Comparison of ENCODE assay signal across 8 cellular contexts in the genomic region with DNA sequence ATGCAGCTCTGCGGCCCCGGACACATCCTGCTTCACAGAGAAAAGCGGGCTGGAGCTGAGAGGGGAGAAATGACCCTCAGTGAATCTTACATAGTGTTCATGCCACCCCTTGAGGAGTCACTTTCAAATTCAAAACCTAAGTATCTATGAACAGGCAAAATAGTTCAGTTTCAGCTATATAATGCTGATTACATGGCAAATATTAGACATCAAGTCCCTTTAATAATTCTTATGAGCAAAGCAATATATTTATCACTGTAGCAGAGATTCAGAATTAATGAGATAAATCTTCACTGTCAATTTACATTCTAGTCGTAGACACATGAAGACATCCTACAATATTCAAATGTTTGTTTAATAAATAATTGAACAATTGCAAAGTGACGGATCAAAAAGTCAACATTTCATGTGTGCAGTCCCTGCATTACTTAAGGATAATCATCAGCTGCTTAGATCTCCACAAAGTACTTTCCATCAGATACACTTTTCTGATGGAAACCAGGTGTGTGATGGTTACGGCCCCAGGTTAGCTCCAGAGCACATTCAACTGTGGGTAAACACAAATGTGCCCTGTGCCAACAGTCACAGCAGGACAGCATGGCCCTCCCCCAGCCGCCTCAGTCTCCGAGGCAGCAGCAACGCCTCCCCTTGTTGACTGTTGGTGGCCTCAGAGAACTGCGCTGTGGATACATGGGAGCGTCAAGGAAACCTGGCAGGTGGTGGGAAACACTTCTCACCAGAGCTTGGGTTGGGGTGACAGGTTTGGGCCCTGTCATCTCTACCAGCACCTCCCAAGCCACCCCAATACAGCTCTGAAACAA. TPM values are rescaled to one million over a fixed set of nuclear protein-coding genes. Genes with fewer than 3 reads are reported as not detected.
DNase-seq lines count a peak whose midpoint lies in the region; ATAC-seq and TF ChIP-seq lines count a peak whose summit lies in the region.

No MANE protein-coding gene starts in this region.

- H3K9ac ChIP-seq in neural cell (ENCODE audit: low read length), result no peak overlapping the region

- no peaks in the 10 kb centered on the region for H4K20me1 ChIP-seq in neural cell (ENCODE audit: insufficient read depth)

- intact Hi-C loops in Calu3 (cut with micrococcal nuclease; ENCODE audit: unreplicated experiment), result no loop called here

- H3K4me1 Mint-ChIP-seq in Calu3 (ENCODE audit: low read depth, unreplicated experiment), result no peaks in the 10 kb centered on the region

- H3K4me3 Mint-ChIP-seq in Calu3 (ENCODE audit: low read depth, unreplicated experiment), result peak overlapping the region; percentile 34

- H3K27ac ChIP-seq in caudate nucleus (ENCODE audit: low read depth, low read length), result peak overlapping the region; percentile 88
- H3K27ac ChIP-seq in neural cell (ENCODE audit: low read length), result no peak overlapping the region

- TF ChIP-seq EP300 in neural cell (conservative IDR thresholded peaks at IDR 0.05; ENCODE audit: poor library complexity, severe bottlenecking), result no peak

- peak overlapping the region; percentile 64 for H3K4me3 ChIP-seq in neural cell (ENCODE audit: low read length)

- H2AFZ ChIP-seq in neural cell (ENCODE audit: low read depth, low read length), result no peak overlapping the region

- peaks cover 43% of the 10 kb centered on the region for H3K27me3 Mint-ChIP-seq in Calu3 (ENCODE audit: unreplicated experiment)

- ATAC-seq in HG02840 (IDR thresholded peaks at IDR 0.05; ENCODE audit: low FRiP score, unreplicated experiment) (no peak), HG03571 (IDR thresholded peaks at IDR 0.05; ENCODE audit: unreplicated experiment) (no peak)

- peaks cover 51% of the 10 kb centered on the region for H3K27me3 ChIP-seq in neural cell (ENCODE audit: insufficient read depth, low read depth, low read length)

- BruUV-seq in Calu3 (replicated peaks; lab: Mats Ljungman, UMichigan), result no TSS peak

- no peaks in the 10 kb centered on the region for H3K36me3 Mint-ChIP-seq in Calu3 (ENCODE audit: insufficient read depth, unreplicated experiment)

- H3K9me3 Mint-ChIP-seq in Calu3 (ENCODE audit: low read depth, unreplicated experiment), result no peaks in the 10 kb centered on the region

- no peak for TF ChIP-seq CTCF in Calu3 (IDR thresholded peaks at IDR 0.05; ENCODE audit: unreplicated experiment)
- no peak for TF ChIP-seq CTCF in neural cell (IDR thresholded peaks at IDR 0.05; ENCODE audit: poor library complexity, severe bottlenecking)

- CTCF ChIA-PET in Calu3 (lab: Charles Lee), result no interaction called here

- H3F3A ChIP-seq in neural cell (ENCODE audit: insufficient read depth, low read length, poor library complexity, severe bottlenecking), result no peaks in the 10 kb centered on the region

- no peak overlapping the region for H3K27ac Mint-ChIP-seq in Calu3 (ENCODE audit: unreplicated experiment)

- no peaks in the 10 kb centered on the region for H3K79me2 ChIP-seq in neural cell (replicated peaks; ENCODE audit: insufficient read depth, low read length)

- no peaks in the 10 kb centered on the region for H3K36me3 ChIP-seq in neural cell (ENCODE audit: insufficient read depth, low read length)

- no peaks in the 10 kb centered on the region for H3K9me2 ChIP-seq in neural cell (ENCODE audit: insufficient read depth, low read length)

- DNase-seq in Calu3 (no peak), NCI-H1105 treated with DMSO at 0.1 percent for 48 hours (lab: John Stamatoyannopoulos, UW) (peak; percentile 75), caudate nucleus (lab: John Stamatoyannopoulos, UW) (peak in 17 of 61 donors; percentile 26 to 66 (median 42)), NCI-H1048 (lab: John Stamatoyannopoulos, UW) (no peak), activated T-cell treated with anti-CD3 and anti-CD28 coated beads for 4 hours (no peak)

- no peak for TF ChIP-seq RAD21 in neural cell (conservative IDR thresholded peaks at IDR 0.05)

- H3K9me3 ChIP-seq in neural cell (ENCODE audit: low read length), result no peaks in the 10 kb centered on the region

- no peak overlapping the region for H3K4me2 ChIP-seq in neural cell (ENCODE audit: low read length)

TF ChIP-seq in neural cell, 6 proteins besides CTCF, POLR2A, EP300 and RAD21:
- TF ChIP-seq POLR2AphosphoS5 (IDR thresholded peaks at IDR 0.05) (no peak), TAF1 (IDR thresholded peaks at IDR 0.05; ENCODE audit: low read depth) (no peak), EZH2 (IDR thresholded peaks at IDR 0.05; ENCODE audit: borderline replicate concordance, insufficient read depth, low read length, poor library complexity, severe bottlenecking) (no peak), MXI1 (conservative IDR thresholded peaks at IDR 0.05; ENCODE audit: poor library complexity, severe bottlenecking) (no peak), SMC3 (conservative IDR thresholded peaks at IDR 0.05; ENCODE audit: poor library complexity) (no peak)
- TF ChIP-seq, protein P1, sequence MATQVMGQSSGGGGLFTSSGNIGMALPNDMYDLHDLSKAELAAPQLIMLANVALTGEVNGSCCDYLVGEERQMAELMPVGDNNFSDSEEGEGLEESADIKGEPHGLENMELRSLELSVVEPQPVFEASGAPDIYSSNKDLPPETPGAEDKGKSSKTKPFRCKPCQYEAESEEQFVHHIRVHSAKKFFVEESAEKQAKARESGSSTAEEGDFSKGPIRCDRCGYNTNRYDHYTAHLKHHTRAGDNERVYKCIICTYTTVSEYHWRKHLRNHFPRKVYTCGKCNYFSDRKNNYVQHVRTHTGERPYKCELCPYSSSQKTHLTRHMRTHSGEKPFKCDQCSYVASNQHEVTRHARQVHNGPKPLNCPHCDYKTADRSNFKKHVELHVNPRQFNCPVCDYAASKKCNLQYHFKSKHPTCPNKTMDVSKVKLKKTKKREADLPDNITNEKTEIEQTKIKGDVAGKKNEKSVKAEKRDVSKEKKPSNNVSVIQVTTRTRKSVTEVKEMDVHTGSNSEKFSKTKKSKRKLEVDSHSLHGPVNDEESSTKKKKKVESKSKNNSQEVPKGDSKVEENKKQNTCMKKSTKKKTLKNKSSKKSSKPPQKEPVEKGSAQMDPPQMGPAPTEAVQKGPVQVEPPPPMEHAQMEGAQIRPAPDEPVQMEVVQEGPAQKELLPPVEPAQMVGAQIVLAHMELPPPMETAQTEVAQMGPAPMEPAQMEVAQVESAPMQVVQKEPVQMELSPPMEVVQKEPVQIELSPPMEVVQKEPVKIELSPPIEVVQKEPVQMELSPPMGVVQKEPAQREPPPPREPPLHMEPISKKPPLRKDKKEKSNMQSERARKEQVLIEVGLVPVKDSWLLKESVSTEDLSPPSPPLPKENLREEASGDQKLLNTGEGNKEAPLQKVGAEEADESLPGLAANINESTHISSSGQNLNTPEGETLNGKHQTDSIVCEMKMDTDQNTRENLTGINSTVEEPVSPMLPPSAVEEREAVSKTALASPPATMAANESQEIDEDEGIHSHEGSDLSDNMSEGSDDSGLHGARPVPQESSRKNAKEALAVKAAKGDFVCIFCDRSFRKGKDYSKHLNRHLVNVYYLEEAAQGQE (IDR thresholded peaks at IDR 0.05; ENCODE audit: borderline replicate concordance), result no peak

RNA-seq across cellular contexts. Expression of a gene that starts 0.8 kb away (rescaled TPM):
- 0.19 TPM in 1 of 2 replicates, not detected in the other for total RNA-seq in Calu3 (2022)
- polyA plus RNA-seq in neural cell, result not detected in 2 replicates
- polyA minus RNA-seq in neural cell, result 0.35 TPM in 1 of 2 replicates, not detected in the other

RNA-seq across cellular contexts. Expression of a gene that starts 33.4 kb away (rescaled TPM):
- 76.4 and 82.4 TPM in 2 replicates for total RNA-seq in Calu3 (2022)
- polyA plus RNA-seq in neural cell, result 78.5 and 81.7 TPM in 2 replicates
- polyA minus RNA-seq in neural cell, result 19.7 and 26.8 TPM in 2 replicates
